In genomic region chr16:87597324-87597830, GRCh38 we compare ENCODE assay signal across 36 cellular contexts. TPM values are rescaled to one million over a fixed set of nuclear protein-coding genes. Genes with fewer than 3 reads are reported as not detected.
"Had no signal": no experiment of that assay in that cellular context is flagged by ENCODE, and none has a peak within 500 bp of the region (broad histone marks: within the 10 kb centered on the region; RNA-seq: fewer than 3 reads in every experiment).

No MANE protein-coding gene starts in this region.

- H3K36me3 ChIP-seq: brain microvascular endothelial cell, esophagus squamous epithelium, gastroesophageal sphincter, heart right ventricle had no signal

- H3K36me3 Mint-ChIP-seq: activated CD4-positive, alpha-beta memory T cell treated with anti-CD3 and anti-CD28 coated beads for 36 hours; activated CD8-positive, alpha-beta memory T cell treated with anti-CD3 and anti-CD28 coated beads, Interleukin-2, amount 10 ng/mL, durations not matched to agents 7 days and 5 days; activated naive CD8-positive, alpha-beta T cell had no signal

- FAIRE-seq: astrocyte, colon, endometrium, endothelial cell of umbilical vein had no signal

- H3K27ac ChIP-seq: brain microvascular endothelial cell, epithelial cell of prostate, esophagus squamous epithelium, gastroesophageal sphincter, heart right ventricle, hepatocyte had no signal

- H3K4me1 Mint-ChIP-seq: activated CD4-positive, alpha-beta T cell treated with anti-CD3 and anti-CD28 coated beads for 36 hours; activated CD4-positive, alpha-beta T cell treated with anti-CD3 and anti-CD28 coated beads, Interleukin-2, amount 10 ng/mL, durations not matched to agents 24 days and 14 days; activated CD8-positive, alpha-beta memory T cell treated with anti-CD3 and anti-CD28 coated beads, Interleukin-2, amount 10 ng/mL, durations not matched to agents 7 days and 5 days had no signal

- H3K27ac Mint-ChIP-seq: activated CD4-positive, alpha-beta memory T cell treated with anti-CD3 and anti-CD28 coated beads for 36 hours; activated CD4-positive, alpha-beta T cell treated with anti-CD3 and anti-CD28 coated beads for 36 hours; activated CD4-positive, alpha-beta T cell treated with anti-CD3 and anti-CD28 coated beads, Interleukin-2, amount 10 ng/mL, durations not matched to agents 24 days and 14 days; activated CD8-positive, alpha-beta memory T cell treated with anti-CD3 and anti-CD28 coated beads, Interleukin-2, amount 10 ng/mL, durations not matched to agents 7 days and 5 days; activated CD8-positive, alpha-beta T cell treated with anti-CD3 and anti-CD28 coated beads, Interleukin-2, amount 10 ng/mL, durations not matched to agents 7 days and 5 days; activated naive CD8-positive, alpha-beta T cell had no signal

- H3K4me3 Mint-ChIP-seq: activated CD4-positive, alpha-beta memory T cell treated with anti-CD3 and anti-CD28 coated beads for 36 hours; activated CD4-positive, alpha-beta T cell treated with anti-CD3 and anti-CD28 coated beads for 36 hours; activated CD4-positive, alpha-beta T cell treated with anti-CD3 and anti-CD28 coated beads, Interleukin-2, amount 10 ng/mL, durations not matched to agents 24 days and 14 days; activated CD8-positive, alpha-beta memory T cell treated with anti-CD3 and anti-CD28 coated beads, Interleukin-2, amount 10 ng/mL, durations not matched to agents 7 days and 5 days; activated CD8-positive, alpha-beta T cell treated with anti-CD3 and anti-CD28 coated beads, Interleukin-2, amount 10 ng/mL, durations not matched to agents 7 days and 5 days; activated naive CD8-positive, alpha-beta T cell had no signal

- ATAC-seq: activated CD4-positive, alpha-beta T cell treated with anti-CD3 and anti-CD28 coated beads for 36 hours; activated CD8-positive, alpha-beta memory T cell treated with anti-CD3 and anti-CD28 coated beads, Interleukin-2, amount 10 ng/mL, durations not matched to agents 7 days and 5 days; activated CD8-positive, alpha-beta T cell treated with anti-CD3 and anti-CD28 coated beads, Interleukin-2, amount 10 ng/mL, durations not matched to agents 7 days and 5 days; gastroesophageal sphincter; heart right ventricle had no signal

- DNase-seq: activated CD4-positive, alpha-beta memory T cell treated with anti-CD3 and anti-CD28 coated beads for 36 hours; activated CD4-positive, alpha-beta T cell treated with anti-CD3 and anti-CD28 coated beads for 36 hours; activated CD4-positive, alpha-beta T cell treated with anti-CD3 and anti-CD28 coated beads, Interleukin-2, amount 10 ng/mL, durations not matched to agents 24 days and 14 days; activated CD4-positive, CD25-positive, alpha-beta regulatory T cell; activated CD4-positive, CD25-positive, alpha-beta regulatory T cell treated with anti-CD3 and anti-CD28 coated beads, Interleukin-2, amount 50 U/mL, for 72 hours; activated CD8-positive, alpha-beta memory T cell treated with anti-CD3 and anti-CD28 coated beads, Interleukin-2, amount 10 ng/mL, durations not matched to agents 7 days and 5 days; activated CD8-positive, alpha-beta memory T cell treated with anti-CD3 and anti-CD28 coated beads, Interleukin-2, amount 50 U/mL, for 4 hours; activated CD8-positive, alpha-beta T cell treated with anti-CD3 and anti-CD28 coated beads, Interleukin-2, amount 10 ng/mL, durations not matched to agents 7 days and 5 days; activated effector memory CD4-positive, alpha-beta T cell treated with Interleukin-2 at 50 U/mL for 16 hours; activated gamma-delta T cell treated with Interleukin-2 at 50 U/mL for 16 hours; activated naive CD4-positive, alpha-beta T cell treated with anti-CD3 and anti-CD28 coated beads, Interleukin-2, amount 50 U/mL, for 16 hours; activated naive CD4-positive, alpha-beta T cell treated with Interleukin-2 at 50 U/mL for 16 hours; activated T-cell treated with anti-CD3 and anti-CD28 coated beads, Interleukin-2, amount 50 U/mL, for 1 hour; activated T-cell treated with anti-CD3 and anti-CD28 coated beads, Interleukin-2, amount 50 U/mL, for 48 hours; amniotic stem cell; anterior cingulate cortex; brain microvascular endothelial cell; caudate nucleus; cortex of kidney; dermis blood vessel endothelial cell; effector CD4-positive, alpha-beta T cell; esophagus squamous epithelium; foreskin melanocyte; heart right ventricle; T-helper 2 cell had no signal

- H3K4me3 ChIP-seq: esophagus squamous epithelium, gastroesophageal sphincter, heart right ventricle, hepatocyte had no signal

- H3K9me3 Mint-ChIP-seq: activated CD4-positive, alpha-beta T cell treated with anti-CD3 and anti-CD28 coated beads, Interleukin-2, amount 10 ng/mL, durations not matched to agents 24 days and 14 days had no signal

- H3K4me2 ChIP-seq: hepatocyte had no signal

- H2AFZ ChIP-seq: hepatocyte had no signal

RNA-seq across cellular contexts. Expression of gene JPH3, which starts 4.9 kb away (rescaled TPM):
- total RNA-seq: activated CD4-positive, alpha-beta T cell treated with anti-CD3 and anti-CD28 coated beads, Interleukin-2, amount 10 ng/mL, durations not matched to agents 24 days and 14 days; activated CD8-positive, alpha-beta memory T cell treated with anti-CD3 and anti-CD28 coated beads for 36 hours; activated CD8-positive, alpha-beta memory T cell treated with anti-CD3 and anti-CD28 coated beads, Interleukin-2, amount 10 ng/mL, durations not matched to agents 7 days and 5 days; activated CD8-positive, alpha-beta T cell treated with anti-CD3 and anti-CD28 coated beads, Interleukin-2, amount 10 ng/mL, durations not matched to agents 7 days and 5 days; fibroblast of lung; fibroblast of villous mesenchyme had no signal
